Comparison of ENCODE assay signal across 9 cellular contexts in genomic region chr1:13228343-13228781, GRCh38. TPM values are rescaled to one million over a fixed set of nuclear protein-coding genes. Genes with fewer than 3 reads are reported as not detected.
DNase-seq lines count a peak whose midpoint lies in the region; ATAC-seq and TF ChIP-seq lines count a peak whose summit lies in the region.
"Had no signal": no experiment of that assay in that cellular context is flagged by ENCODE, and none has a peak within 500 bp of the region (broad histone marks: within the 10 kb centered on the region; RNA-seq: fewer than 3 reads in every experiment).

No MANE protein-coding gene starts in this region.

- H3K27me3 Mint-ChIP-seq in progenitor cell of endocrine pancreas: no peaks in the 10 kb centered on the region

- no peak overlapping the region for H3K4me3 ChIP-seq in DND-41 (ENCODE audit: low read depth in 1 of 2, low read length in 2 of 2)
- H3K4me3 ChIP-seq: gastrocnemius medialis had no signal

- ATAC-seq in DND-41 (ENCODE audit: insufficient read depth, low read depth) (peak; percentile 55; the same call in 2 of the 3 replicates), GM21825 (IDR thresholded peaks at IDR 0.05; ENCODE audit: unreplicated experiment) (no peak), GM19395 (IDR thresholded peaks at IDR 0.05; ENCODE audit: unreplicated experiment) (no peak), GM21723 (IDR thresholded peaks at IDR 0.05; ENCODE audit: unreplicated experiment) (no peak)
- ATAC-seq: gastrocnemius medialis had no signal

- TF ChIP-seq CTCF in DND-41 (IDR thresholded peaks at IDR 0.05; ENCODE audit: borderline replicate concordance, extremely low read depth, low read length, poor library complexity, severe bottlenecking): peak; percentile 75
- no peak for TF ChIP-seq CTCF in progenitor cell of endocrine pancreas (IDR thresholded peaks at IDR 0.05; ENCODE audit: unreplicated experiment)

- no peak overlapping the region for H3K9ac ChIP-seq in DND-41 (ENCODE audit: low read depth, low read length)

- no peak overlapping the region for H3K4me3 Mint-ChIP-seq in progenitor cell of endocrine pancreas (ENCODE audit: low read depth)

- H3K4me1 Mint-ChIP-seq in progenitor cell of endocrine pancreas (ENCODE audit: low read depth): no peaks in the 10 kb centered on the region

- H3K27me3 ChIP-seq in DND-41 (ENCODE audit: insufficient read depth, low read length, poor library complexity): peaks cover 5% of the 10 kb centered on the region

- no peaks in the 10 kb centered on the region for H3K36me3 ChIP-seq in DND-41 (ENCODE audit: insufficient read depth, low read length)
- H3K36me3 ChIP-seq: gastrocnemius medialis had no signal

- H3K36me3 Mint-ChIP-seq in progenitor cell of endocrine pancreas (ENCODE audit: insufficient read depth): peaks cover 4% of the 10 kb centered on the region

- H3K9me3 ChIP-seq in DND-41 (ENCODE audit: insufficient read depth, low read length, severe bottlenecking): no peaks in the 10 kb centered on the region
- H3K9me3 ChIP-seq: gastrocnemius medialis had no signal

- DNase-seq in DND-41: peak; percentile 49
- peak; percentile 43 for DNase-seq in M059J (ENCODE audit: low read depth)
- DNase-seq in activated CD8-positive, alpha-beta memory T cell treated with anti-CD3 and anti-CD28 coated beads, Interleukin-2, amount 50 U/mL, for 48 hours: peak; percentile 68
- peak; percentile 0 for DNase-seq in progenitor cell of endocrine pancreas (ENCODE audit: low spot score, unreplicated experiment)
- DNase-seq in NCI-H345 (lab: John Stamatoyannopoulos, UW): no peak
- DNase-seq: gastrocnemius medialis had no signal

- no peaks in the 10 kb centered on the region for H3K4me1 ChIP-seq in DND-41 (ENCODE audit: insufficient read depth, low read length)
- H3K4me1 ChIP-seq: gastrocnemius medialis had no signal

- H3K27ac Mint-ChIP-seq in progenitor cell of endocrine pancreas: no peak overlapping the region

- H3K27ac ChIP-seq in DND-41 (ENCODE audit: low read length): no peak overlapping the region
- H3K27ac ChIP-seq: gastrocnemius medialis had no signal

- H4K20me1 ChIP-seq in DND-41 (ENCODE audit: insufficient read depth, low read length): no peaks in the 10 kb centered on the region

- no peak overlapping the region for H3K4me2 ChIP-seq in DND-41 (ENCODE audit: insufficient read depth, low read length)

- no peaks in the 10 kb centered on the region for H3K79me2 ChIP-seq in DND-41 (ENCODE audit: insufficient read depth, low read length)

- peaks cover 51% of the 10 kb centered on the region for H3K9me3 Mint-ChIP-seq in progenitor cell of endocrine pancreas (ENCODE audit: low read depth)

- H2AFZ ChIP-seq in DND-41 (ENCODE audit: low read depth, low read length): no peak overlapping the region

RNA-seq across cellular contexts. Expression of gene PRAMEF18, which starts 2.4 kb away (rescaled TPM):
- not detected in 2 replicates for total RNA-seq in M059J (2014; rRNA removed; shearing (Covaris generic))
- total RNA-seq in progenitor cell of endocrine pancreas: not detected in 2 replicates
- total RNA-seq: gastrocnemius medialis had no signal

RNA-seq across cellular contexts. Expression of gene PRAMEF5, which starts 25.6 kb away (rescaled TPM):
- not detected in 2 replicates for total RNA-seq in M059J (2014; rRNA removed; shearing (Covaris generic))
- total RNA-seq in progenitor cell of endocrine pancreas: not detected in 2 replicates
- total RNA-seq: gastrocnemius medialis had no signal

RNA-seq across cellular contexts. Expression of gene PRAMEF13, which starts 27.2 kb away (rescaled TPM):
- not detected in 2 replicates for total RNA-seq in M059J (2014; rRNA removed; shearing (Covaris generic))
- total RNA-seq in progenitor cell of endocrine pancreas: not detected in 2 replicates
- total RNA-seq: gastrocnemius medialis had no signal

RNA-seq across cellular contexts. Expression of gene PRAMEF8, which starts 56.6 kb away (rescaled TPM):
- total RNA-seq in M059J (2014; rRNA removed; shearing (Covaris generic)): not detected in 2 replicates
- total RNA-seq in progenitor cell of endocrine pancreas: not detected in 2 replicates
- total RNA-seq: gastrocnemius medialis had no signal

RNA-seq across cellular contexts. Expression of gene PRAMEF9, which starts 56.7 kb away (rescaled TPM):
- not detected in 2 replicates for total RNA-seq in M059J (2014; rRNA removed; shearing (Covaris generic))
- total RNA-seq in progenitor cell of endocrine pancreas: not detected in 2 replicates
- total RNA-seq: gastrocnemius medialis had no signal
